ENCODE assay signal across 10 cellular contexts in the genomic region with DNA sequence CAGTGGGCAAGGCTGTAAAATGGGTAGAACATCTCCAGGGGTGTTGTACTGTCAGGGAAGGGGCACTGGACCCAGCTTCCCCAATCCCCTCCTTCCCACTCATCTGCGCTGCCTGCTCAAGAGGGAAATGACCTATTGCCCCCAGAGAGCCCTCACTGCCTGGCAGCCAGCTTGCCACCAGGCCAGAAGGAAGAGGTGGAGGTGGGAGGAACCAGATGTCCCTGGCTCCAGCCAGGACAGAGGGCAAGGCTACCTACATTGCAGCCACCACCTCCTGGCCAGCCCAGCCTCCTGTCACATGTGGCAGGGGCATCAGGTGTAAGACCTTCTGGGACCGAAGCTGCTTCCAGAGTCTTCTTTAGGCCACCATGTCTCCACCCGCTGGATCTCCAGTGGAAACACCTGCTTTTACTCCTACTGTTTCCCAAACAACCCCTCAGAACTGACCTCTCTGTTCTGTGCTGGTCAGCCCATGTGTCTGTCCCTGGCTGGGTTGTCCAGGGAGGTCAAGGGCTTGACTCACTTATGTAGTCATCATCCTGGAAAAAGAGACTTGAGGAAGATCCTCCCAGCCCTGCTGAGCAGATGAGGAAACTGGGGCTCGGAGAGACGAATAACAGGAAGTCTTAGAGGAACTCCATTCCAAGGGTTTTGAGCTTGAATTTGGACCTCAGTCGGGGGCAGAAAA. TPM values are rescaled to one million over a fixed set of nuclear protein-coding genes. Genes with fewer than 3 reads are reported as not detected.
A peak's percentile ranks its signal among the peaks of the same experiment; 100 is the strongest.
DNase-seq lines count a peak whose midpoint lies in the region; ATAC-seq and TF ChIP-seq lines count a peak whose summit lies in the region.
"Had no signal": no experiment of that assay in that cellular context is flagged by ENCODE, and none has a peak within 500 bp of the region (broad histone marks: within the 10 kb centered on the region; RNA-seq: fewer than 3 reads in every experiment).

No MANE protein-coding gene starts in this region.

- CTCF ChIA-PET in activated naive CD4-positive, alpha-beta T cell treated with anti-CD3 and anti-CD28 coated beads, Interleukin-2, amount 10 ng/mL, durations not matched to agents 7 days and 5 days (lab: Charles Lee), result interaction anchor here (1.8 kb wide), 1 partner anchor 40 kb away, joined by 5 read pairs; no protein-coding TSS in a partner anchor

- H3K9me3 Mint-ChIP-seq in activated naive CD4-positive, alpha-beta T cell treated with anti-CD3 and anti-CD28 coated beads, Interleukin-2, amount 10 ng/mL, durations not matched to agents 7 days and 5 days, result no peaks in the 10 kb centered on the region

- no peak for DNase-seq in activated naive CD4-positive, alpha-beta T cell treated with anti-CD3 and anti-CD28 coated beads, Interleukin-2, amount 10 ng/mL, durations not matched to agents 7 days and 5 days
- no peak for DNase-seq in activated naive CD4-positive, alpha-beta T cell treated with anti-CD3 and anti-CD28 coated beads, Interleukin-2, amount 50 U/mL, for 16 hours
- peak; percentile 72 to 93 for DNase-seq in cardiac fibroblast (ENCODE audit: low read depth in 2 of 2)
- peak; percentile 47 for DNase-seq in lung (ENCODE audit: low spot score)
- peak in 1 of 2 donors; percentile 52 for DNase-seq in upper lobe of left lung
- no peak for DNase-seq in BE2C
- no peak for DNase-seq in GOT3 (lab: John Stamatoyannopoulos, UW)
- DNase-seq: activated CD8-positive, alpha-beta memory T cell treated with anti-CD3 and anti-CD28 coated beads, Interleukin-2, amount 50 U/mL, for 4 hours; NCI-H774 had no signal

- H3K36me3 Mint-ChIP-seq in activated naive CD4-positive, alpha-beta T cell treated with anti-CD3 and anti-CD28 coated beads, Interleukin-2, amount 10 ng/mL, durations not matched to agents 7 days and 5 days, result peaks cover 49% of the 10 kb centered on the region

- H3K9me3 ChIP-seq in lung (ENCODE audit: control insufficient read depth in 2 of 2, insufficient read depth in 1 of 2, low read length in 1 of 2) (no peaks in the 10 kb centered on the region), upper lobe of left lung (no peaks in the 10 kb centered on the region), BE2C (no peaks in the 10 kb centered on the region)

- H3K4me1 ChIP-seq in lung (ENCODE audit: control insufficient read depth in 2 of 2, insufficient read depth in 2 of 2, low read length in 2 of 2), result peaks cover 8 to 30% of the 10 kb centered on the region in 2 donors
- peaks cover 35 to 40% (median 36%) of the 10 kb centered on the region in 4 donors for H3K4me1 ChIP-seq in upper lobe of left lung
- no peaks in the 10 kb centered on the region for H3K4me1 ChIP-seq in BE2C

- peak overlapping the region; percentile 65 for H3K27ac Mint-ChIP-seq in activated naive CD4-positive, alpha-beta T cell treated with anti-CD3 and anti-CD28 coated beads, Interleukin-2, amount 10 ng/mL, durations not matched to agents 7 days and 5 days

- H3K36me3 ChIP-seq in lung (ENCODE audit: control insufficient read depth in 2 of 2, insufficient read depth in 2 of 2, low read length in 2 of 2) (peaks cover 3 to 76% of the 10 kb centered on the region in 2 donors), upper lobe of left lung (peaks cover 39 to 89% (median 78%) of the 10 kb centered on the region in 4 donors), BE2C (no peaks in the 10 kb centered on the region)

- TF ChIP-seq EP300 in upper lobe of left lung (IDR thresholded peaks at IDR 0.05), result no peak

- H3K27me3 ChIP-seq in lung (ENCODE audit: control insufficient read depth, insufficient read depth) (no peaks in the 10 kb centered on the region), upper lobe of left lung (no peaks in the 10 kb centered on the region), BE2C (no peaks in the 10 kb centered on the region)

- no peaks in the 10 kb centered on the region for H3K27me3 Mint-ChIP-seq in activated naive CD4-positive, alpha-beta T cell treated with anti-CD3 and anti-CD28 coated beads, Interleukin-2, amount 10 ng/mL, durations not matched to agents 7 days and 5 days

- 51 to 56% methylated on average over 6 of the region's 6 CpGs for WGBS in lung, 2 donors
- WGBS in upper lobe of left lung, 2 donors, result 61 to 67% methylated on average over 6 of the region's 6 CpGs

- H3K4me3 ChIP-seq in cardiac fibroblast (replicated peaks in 1 of 2; ENCODE audit: low read depth in 2 of 2, low read length in 2 of 2) (no peak overlapping the region), lung (no peak overlapping the region), upper lobe of left lung (no peak overlapping the region), BE2C (ENCODE audit: low read depth, low read length) (no peak overlapping the region)

- no peak for TF ChIP-seq POLR2A in upper lobe of left lung (IDR thresholded peaks at IDR 0.05)

- no peak overlapping the region for H3K4me3 Mint-ChIP-seq in activated naive CD4-positive, alpha-beta T cell treated with anti-CD3 and anti-CD28 coated beads, Interleukin-2, amount 10 ng/mL, durations not matched to agents 7 days and 5 days

- H3K27ac ChIP-seq in lung (ENCODE audit: low read depth in 1 of 2, low read length in 1 of 2) (peak overlapping the region; percentile 68 to 78), upper lobe of left lung (peak overlapping the region; percentile 21 to 80 (median 77))

- ATAC-seq in lung (ENCODE audit: insufficient read depth, low FRiP score) (peak; percentile 82), upper lobe of left lung (ENCODE audit: low FRiP score in 2 of 2) (peak; percentile 50 to 90), HG02884 (IDR thresholded peaks at IDR 0.05; ENCODE audit: unreplicated experiment) (no peak)

- TF ChIP-seq CTCF in cardiac fibroblast (IDR thresholded peaks at IDR 0.05; ENCODE audit: low read depth, low read length) (no peak), lung (IDR thresholded peaks at IDR 0.05; ENCODE audit: control extremely low read depth, extremely low read depth) (no peak), upper lobe of left lung (IDR thresholded peaks at IDR 0.05) (no peak), BE2C (IDR thresholded peaks at IDR 0.05; ENCODE audit: low read depth, low read length) (no peak)

- H3K4me1 Mint-ChIP-seq in activated naive CD4-positive, alpha-beta T cell treated with anti-CD3 and anti-CD28 coated beads, Interleukin-2, amount 10 ng/mL, durations not matched to agents 7 days and 5 days, result peaks cover 19% of the 10 kb centered on the region

RNA-seq across cellular contexts. Expression of a gene that starts 42.3 kb away (rescaled TPM):
- total RNA-seq in lung, result 10 to 100 TPM; 24.4 to 53.5 TPM
- 10 to 100 TPM; 12.4 to 16.3 TPM for polyA plus RNA-seq in lung
- 100 to 1,000 TPM in 1 of 6 donors, 10 to 100 TPM in 5; 51.5 to 102 (median 69.5) TPM for total RNA-seq in upper lobe of left lung
- 14.7 TPM for polyA plus RNA-seq in BE2C (2012; ENCODE audit: insufficient read depth, insufficient read length, low read depth)

Comparison
In these comparisons a context has a peak if more than half of its experiments do, and no peak if none do; other contexts are left out.
1. DNase-seq: peak in cardiac fibroblast (2 of 2) and lung (single experiment); none in activated naive CD4-positive, alpha-beta T cell treated with anti-CD3 and anti-CD28 coated beads, Interleukin-2, amount 10 ng/mL, durations not matched to agents 7 days and 5 days (single experiment), activated naive CD4-positive, alpha-beta T cell treated with anti-CD3 and anti-CD28 coated beads, Interleukin-2, amount 50 U/mL, for 16 hours (single experiment), BE2C (single experiment) and GOT3 (single experiment).